5 cellular contexts compared by ENCODE assay signal in the genomic region with DNA sequence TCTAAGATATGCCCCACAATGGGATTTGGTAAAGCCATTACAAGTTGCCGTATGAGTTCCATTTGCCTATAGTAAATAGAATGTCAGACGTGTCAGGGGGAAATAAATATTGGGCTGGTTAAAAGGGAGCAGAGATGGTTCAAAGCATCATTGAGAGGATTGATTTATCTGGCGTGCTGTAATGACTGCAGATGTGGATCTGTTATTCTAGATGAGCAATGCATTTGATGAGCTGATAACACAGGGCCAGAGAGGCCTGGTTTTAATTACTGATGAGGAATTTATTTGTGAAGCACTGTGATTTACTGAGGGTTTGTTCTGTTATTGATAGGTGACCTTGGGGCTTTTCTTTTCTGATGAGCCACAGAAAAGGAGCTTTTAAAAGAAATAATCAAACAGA.
"Had no signal": no experiment of that assay in that cellular context is flagged by ENCODE, and none has a peak within 500 bp of the region (broad histone marks: within the 10 kb centered on the region; RNA-seq: fewer than 3 reads in every experiment).

No MANE protein-coding gene starts in this region.

- H3K4me3 Mint-ChIP-seq: GM23338, H9, IgD-negative memory B cell had no signal

- H3K4me1 Mint-ChIP-seq: GM23338, H9, IgD-negative memory B cell had no signal

- H3K27me3 Mint-ChIP-seq: IgD-negative memory B cell had no signal

- H3K27ac Mint-ChIP-seq: GM23338, H9, IgD-negative memory B cell had no signal

- DNase-seq: H9, HCEC 1CT had no signal

- H3K36me3 Mint-ChIP-seq: IgD-negative memory B cell had no signal

- H3K9me3 Mint-ChIP-seq: GM23338 had no signal

- ATAC-seq: GM23338, HepG2 had no signal
